ENCODE assay signal across 11 cellular contexts in genomic region chr10:58756126-58756525, GRCh38.
DNase-seq lines count a peak whose midpoint lies in the region; ATAC-seq, FAIRE-seq and TF ChIP-seq lines count a peak whose summit lies in the region.
"Had no signal": no experiment of that assay in that cellular context is flagged by ENCODE, and none has a peak within 500 bp of the region (broad histone marks: within the 10 kb centered on the region; RNA-seq: fewer than 3 reads in every experiment).

No MANE protein-coding gene starts in this region.

- H3K9me2 ChIP-seq in GM23248 (ENCODE audit: insufficient read depth): no peaks in the 10 kb centered on the region

- TF ChIP-seq CTCF in astrocyte (IDR thresholded peaks at IDR 0.05; ENCODE audit: insufficient read depth, low read depth, low read length) (no peak), kidney epithelial cell (IDR thresholded peaks at IDR 0.05; ENCODE audit: insufficient read depth, low read length, poor library complexity, severe bottlenecking) (no peak), stomach (IDR thresholded peaks at IDR 0.05) (no peak)

- H3K9me3 ChIP-seq in GM23248 (ENCODE audit: low read depth): no peaks in the 10 kb centered on the region
- H3K9me3 ChIP-seq in astrocyte (ENCODE audit: insufficient read depth, low read depth, low read length): no peaks in the 10 kb centered on the region
- no peaks in the 10 kb centered on the region for H3K9me3 ChIP-seq in stomach
- H3K9me3 ChIP-seq: upper lobe of left lung had no signal

- intact Hi-C loops in stomach (cut with DNase I; ENCODE audit: low total_unique reads): no loop called here

- no peaks in the 10 kb centered on the region for H3K36me3 ChIP-seq in GM23248 (ENCODE audit: low read depth)
- H3K36me3 ChIP-seq in astrocyte (ENCODE audit: insufficient read depth, low read length): no peaks in the 10 kb centered on the region
- no peaks in the 10 kb centered on the region for H3K36me3 ChIP-seq in kidney epithelial cell (ENCODE audit: control insufficient read depth, insufficient read depth, low read length)
- H3K36me3 ChIP-seq in stomach: no peaks in the 10 kb centered on the region
- H3K36me3 ChIP-seq: upper lobe of left lung had no signal

- peak overlapping the region; percentile 89 for H3K9ac ChIP-seq in GM23248
- peak overlapping the region; percentile 72 for H3K9ac ChIP-seq in astrocyte (ENCODE audit: low read length)

- no peak for TF ChIP-seq EP300 in stomach (IDR thresholded peaks at IDR 0.05)

- in situ Hi-C loops in GM23248 (cut with MboI): no loop called here

- no peak for TF ChIP-seq POLR2A in stomach (IDR thresholded peaks at IDR 0.05)

- H3K4me3 Mint-ChIP-seq in astrocyte (ENCODE audit: unreplicated experiment): peak overlapping the region; percentile 2
- no peak overlapping the region for H3K4me3 Mint-ChIP-seq in stimulated activated naive B cell treated with anti-CD40 and anti-IgM and Interleukin-4, amounts not matched to agents 10 μg/mL and 1 μg/mL and 100 μg/mL, for 72 hours
- H3K4me3 Mint-ChIP-seq: activated CD4-positive, alpha-beta memory T cell treated with anti-CD3 and anti-CD28 coated beads, Interleukin-2, amount 10 ng/mL, durations not matched to agents 7 days and 5 days had no signal

- H3K4me1 ChIP-seq in GM23248 (ENCODE audit: insufficient read depth) (peaks cover 50% of the 10 kb centered on the region), astrocyte (ENCODE audit: insufficient read depth, low read length) (peaks cover 17% of the 10 kb centered on the region), stomach (peaks cover 0 to 9% (median 4%) of the 10 kb centered on the region in 4 donors)
- H3K4me1 ChIP-seq: upper lobe of left lung had no signal

- no peaks in the 10 kb centered on the region for H3K27me3 ChIP-seq in GM23248 (replicated peaks; ENCODE audit: insufficient read depth)
- H3K27me3 ChIP-seq in astrocyte (ENCODE audit: insufficient read depth, low read length): no peaks in the 10 kb centered on the region
- H3K27me3 ChIP-seq in kidney epithelial cell (ENCODE audit: control insufficient read depth, insufficient read depth, low read length): no peaks in the 10 kb centered on the region
- H3K27me3 ChIP-seq in stomach: no peaks in the 10 kb centered on the region
- H3K27me3 ChIP-seq: upper lobe of left lung had no signal

- FAIRE-seq in astrocyte (lab: Jason Lieb, UNC): no peak

- H2AFZ ChIP-seq in GM23248 (peak overlapping the region; percentile 53; the same call in 1 of the 2 replicates), astrocyte (ENCODE audit: low read depth, low read length) (no peak overlapping the region)

- no peaks in the 10 kb centered on the region for H3K9me3 Mint-ChIP-seq in astrocyte (ENCODE audit: unreplicated experiment)
- H3K9me3 Mint-ChIP-seq in stimulated activated naive B cell treated with anti-CD40 and anti-IgM and Interleukin-4, amounts not matched to agents 10 μg/mL and 1 μg/mL and 100 μg/mL, for 72 hours: no peaks in the 10 kb centered on the region
- H3K9me3 Mint-ChIP-seq: activated CD4-positive, alpha-beta memory T cell treated with anti-CD3 and anti-CD28 coated beads, Interleukin-2, amount 10 ng/mL, durations not matched to agents 7 days and 5 days had no signal

- DNase-seq in GM23248 (peak; percentile 70), astrocyte (ENCODE audit: low read depth) (peak; percentile 84), kidney epithelial cell (ENCODE audit: low read depth) (peak; percentile 29), stomach (no peak), NCI-H69 (lab: John Stamatoyannopoulos, UW) (no peak)
- no peak for DNase-seq in stimulated activated naive B cell treated with anti-CD40 and anti-IgM and Interleukin-4, amounts not matched to agents 10 μg/mL and 1 μg/mL and 100 μg/mL, for 72 hours
- no peak for DNase-seq in stimulated activated CD4-positive, alpha-beta T cell treated with anti-CD3 and anti-CD28 coated beads, Interleukin-2, amount 100 ng/mL, for 48 hours
- DNase-seq: activated CD4-positive, alpha-beta memory T cell treated with anti-CD3 and anti-CD28 coated beads, Interleukin-2, amount 10 ng/mL, durations not matched to agents 7 days and 5 days; aorta; upper lobe of left lung had no signal

- no peaks in the 10 kb centered on the region for H3K36me3 Mint-ChIP-seq in astrocyte (ENCODE audit: low read depth, unreplicated experiment)
- no peaks in the 10 kb centered on the region for H3K36me3 Mint-ChIP-seq in stimulated activated naive B cell treated with anti-CD40 and anti-IgM and Interleukin-4, amounts not matched to agents 10 μg/mL and 1 μg/mL and 100 μg/mL, for 72 hours

- ATAC-seq in stimulated activated naive B cell treated with anti-CD40 and anti-IgM and Interleukin-4, amounts not matched to agents 10 μg/mL and 1 μg/mL and 100 μg/mL, for 72 hours (replicated peaks): no peak
- no peak for ATAC-seq in GM19035 (IDR thresholded peaks at IDR 0.05; ENCODE audit: unreplicated experiment)

- H3K79me2 ChIP-seq in GM23248 (ENCODE audit: insufficient read depth) (peaks cover 89% of the 10 kb centered on the region), astrocyte (ENCODE audit: insufficient read depth, low read length) (peaks cover 33% of the 10 kb centered on the region)

- peak overlapping the region; percentile 74 for H3K4me3 ChIP-seq in GM23248
- peak overlapping the region; percentile 40 for H3K4me3 ChIP-seq in astrocyte (ENCODE audit: insufficient read depth, low read depth, low read length)
- peak overlapping the region; percentile 20 for H3K4me3 ChIP-seq in kidney epithelial cell (ENCODE audit: low read depth, low read length)
- no peak overlapping the region for H3K4me3 ChIP-seq in stomach
- H3K4me3 ChIP-seq: upper lobe of left lung had no signal

- peak overlapping the region; percentile 92 for H3K27ac Mint-ChIP-seq in astrocyte (ENCODE audit: unreplicated experiment)
- H3K27ac Mint-ChIP-seq in stimulated activated naive B cell treated with anti-CD40 and anti-IgM and Interleukin-4, amounts not matched to agents 10 μg/mL and 1 μg/mL and 100 μg/mL, for 72 hours: no peak overlapping the region
- H3K27ac Mint-ChIP-seq: activated CD4-positive, alpha-beta memory T cell treated with anti-CD3 and anti-CD28 coated beads, Interleukin-2, amount 10 ng/mL, durations not matched to agents 7 days and 5 days had no signal

- no peaks in the 10 kb centered on the region for H3K27me3 Mint-ChIP-seq in astrocyte (ENCODE audit: low read depth, unreplicated experiment)
- H3K27me3 Mint-ChIP-seq in stimulated activated naive B cell treated with anti-CD40 and anti-IgM and Interleukin-4, amounts not matched to agents 10 μg/mL and 1 μg/mL and 100 μg/mL, for 72 hours: peaks cover 0 to 3% of the 10 kb centered on the region in 2 donors

- H4K20me1 ChIP-seq in GM23248 (ENCODE audit: insufficient read depth): no peaks in the 10 kb centered on the region
- H4K20me1 ChIP-seq in astrocyte (ENCODE audit: insufficient read depth, low read length): peaks cover 25% of the 10 kb centered on the region

- peaks cover 40% of the 10 kb centered on the region for H3K4me1 Mint-ChIP-seq in astrocyte (ENCODE audit: low read depth, unreplicated experiment)
- H3K4me1 Mint-ChIP-seq in stimulated activated naive B cell treated with anti-CD40 and anti-IgM and Interleukin-4, amounts not matched to agents 10 μg/mL and 1 μg/mL and 100 μg/mL, for 72 hours: no peaks in the 10 kb centered on the region
- H3K4me1 Mint-ChIP-seq: activated CD4-positive, alpha-beta memory T cell treated with anti-CD3 and anti-CD28 coated beads, Interleukin-2, amount 10 ng/mL, durations not matched to agents 7 days and 5 days had no signal

- WGBS in GM23248 (ENCODE audit: low coverage in 1 of 2, low lambda C conversion rate in 2 of 2, missing lambda C conversion rate in 2 of 2), 2 experiments: 1 to 2% methylated on average over 6 of the region's 6 CpGs
- WGBS in stomach, 5 donors: 32 to 51% (median 35%) methylated on average over 6 of the region's 6 CpGs

- H3F3A ChIP-seq in GM23248 (ENCODE audit: insufficient read depth): peaks cover 46% of the 10 kb centered on the region

- H3K27ac ChIP-seq in GM23248: peak overlapping the region; percentile 97
- peak overlapping the region; percentile 75 for H3K27ac ChIP-seq in astrocyte (ENCODE audit: low read depth, low read length)
- H3K27ac ChIP-seq in stomach: peak overlapping the region in 3 of 5 donors; percentile 35 to 57 (median 37)

- H3K4me2 ChIP-seq in GM23248 (ENCODE audit: unreplicated experiment): peak overlapping the region; percentile 99
- H3K4me2 ChIP-seq in astrocyte (ENCODE audit: low read length): peak overlapping the region; percentile 85

Comparison
In these comparisons a context has a peak if more than half of its experiments do, and no peak if none do; other contexts are left out.
1. DNase-seq: peak in GM23248 (single experiment), astrocyte (single experiment) and kidney epithelial cell (single experiment); none in stomach (single experiment), stimulated activated naive B cell treated with anti-CD40 and anti-IgM and Interleukin-4, amounts not matched to agents 10 μg/mL and 1 μg/mL and 100 μg/mL, for 72 hours (single experiment), stimulated activated CD4-positive, alpha-beta T cell treated with anti-CD3 and anti-CD28 coated beads, Interleukin-2, amount 100 ng/mL, for 48 hours (0 of 2) and NCI-H69 (single experiment).
2. H3K27ac ChIP-seq: peak in every context shown above with its lines; median percentile 97 in GM23248; 75 in astrocyte; 37 in stomach.
3. H3K4me3 ChIP-seq: peak in GM23248 (single experiment), astrocyte (single experiment) and kidney epithelial cell (single experiment); none in stomach (0 of 4).